9 cellular contexts compared by ENCODE assay signal in the genomic region with DNA sequence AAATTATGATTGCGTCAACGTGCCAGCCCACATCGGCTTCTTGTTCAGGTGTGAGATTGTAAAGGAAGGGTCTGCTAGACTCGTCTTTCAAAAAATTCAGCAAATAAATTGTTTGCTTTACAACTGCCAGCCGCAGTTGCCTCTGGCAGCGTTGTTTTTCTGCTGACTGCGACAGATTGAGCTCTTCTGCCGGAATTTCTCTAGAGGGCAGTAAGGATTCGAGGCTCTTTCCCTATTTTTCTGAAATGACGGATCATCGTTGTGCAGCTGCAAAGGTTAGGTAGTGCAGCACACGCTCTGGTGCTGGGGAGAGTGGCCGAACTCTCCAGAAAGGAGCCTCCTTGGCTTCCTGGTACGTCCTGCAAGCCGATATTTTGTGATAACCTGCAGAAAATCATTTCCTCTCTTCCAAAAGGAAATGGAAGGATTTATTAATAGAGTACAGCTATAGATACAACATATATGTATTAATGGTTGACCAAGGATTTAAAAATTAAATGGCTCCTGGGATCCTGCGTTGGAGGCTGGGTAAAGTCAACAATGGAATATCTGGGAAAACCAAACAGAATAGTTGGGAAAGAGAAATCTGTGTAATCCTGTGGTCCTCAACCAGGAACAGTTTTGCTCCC.
DNase-seq lines count a peak whose midpoint lies in the region; ATAC-seq and TF ChIP-seq lines count a peak whose summit lies in the region.
"Had no signal": no experiment of that assay in that cellular context is flagged by ENCODE, and none has a peak within 500 bp of the region (broad histone marks: within the 10 kb centered on the region; RNA-seq: fewer than 3 reads in every experiment).

No MANE protein-coding gene starts in this region.

- H3K4me1 Mint-ChIP-seq in T-cell = peaks cover 13 to 22% (median 20%) of the 10 kb centered on the region in 3 donors
- peaks cover 1 to 3% of the 10 kb centered on the region in 2 donors for H3K4me1 Mint-ChIP-seq in effector memory CD8-positive, alpha-beta T cell (ENCODE audit: low read depth in 2 of 2)

- no peaks in the 10 kb centered on the region for H3K9me3 Mint-ChIP-seq in T-cell
- peaks cover 0 to 2% of the 10 kb centered on the region in 2 donors for H3K9me3 Mint-ChIP-seq in effector memory CD8-positive, alpha-beta T cell
- H3K9me3 Mint-ChIP-seq: activated naive CD8-positive, alpha-beta T cell treated with anti-CD3 and anti-CD28 coated beads, Interleukin-2, amount 10 ng/mL, durations not matched to agents 7 days and 5 days had no signal

- H3K36me3 Mint-ChIP-seq in T-cell = no peaks in the 10 kb centered on the region
- no peaks in the 10 kb centered on the region for H3K36me3 Mint-ChIP-seq in effector memory CD8-positive, alpha-beta T cell (ENCODE audit: insufficient read depth)
- H3K36me3 Mint-ChIP-seq: activated naive CD8-positive, alpha-beta T cell treated with anti-CD3 and anti-CD28 coated beads, Interleukin-2, amount 10 ng/mL, durations not matched to agents 7 days and 5 days had no signal

- H3K27ac Mint-ChIP-seq in T-cell = peak overlapping the region in 1 of 2 donors; percentile 22
- no peak overlapping the region for H3K27ac Mint-ChIP-seq in effector memory CD8-positive, alpha-beta T cell
- H3K27ac Mint-ChIP-seq: activated naive CD8-positive, alpha-beta T cell treated with anti-CD3 and anti-CD28 coated beads, Interleukin-2, amount 10 ng/mL, durations not matched to agents 7 days and 5 days had no signal

- no peak for ATAC-seq in T-cell (replicated peaks in 1 of 4)
- ATAC-seq in effector memory CD8-positive, alpha-beta T cell (replicated peaks) = no peak

- CTCF ChIA-PET in T-cell (lab: Charles Lee) = interaction anchor here (0.6 to 2.9 kb wide), 7 partner anchors 115 to 1558 kb away, joined by 3 to 11 read pairs (median 6); no protein-coding TSS in a partner anchor

- TF ChIP-seq CTCF in AG09319 (IDR thresholded peaks at IDR 0.05; ENCODE audit: low read depth, low read length) = peak; percentile 62
- TF ChIP-seq CTCF in LNCAP (IDR thresholded peaks at IDR 0.05) = peak; percentile 72

- POLR2A ChIA-PET in T-cell (lab: Charles Lee) = interaction anchor here in 1 of 2 donors (0.6 kb wide), 1 partner anchor 775 kb away, joined by 14 read pairs; no protein-coding TSS in a partner anchor

- peak; percentile 2 for DNase-seq in AG09319 (ENCODE audit: extremely low read depth, low read depth)
- DNase-seq in T-cell = no peak
- peak; percentile 71 for DNase-seq in iPS-NIHi7 (ENCODE audit: extremely low spot score)
- DNase-seq in activated CD8-positive, alpha-beta memory T cell treated with anti-CD3 and anti-CD28 coated beads for 24 hours = no peak
- no peak for DNase-seq in OCI-M2 (lab: John Stamatoyannopoulos, UW; ENCODE audit: unreplicated experiment)
- DNase-seq in GOT3 (lab: John Stamatoyannopoulos, UW) = no peak
- DNase-seq in effector memory CD8-positive, alpha-beta T cell = no peak
- DNase-seq: activated naive CD8-positive, alpha-beta T cell treated with anti-CD3 and anti-CD28 coated beads, Interleukin-2, amount 10 ng/mL, durations not matched to agents 7 days and 5 days had no signal

- H3K4me3 Mint-ChIP-seq in T-cell = peak overlapping the region in 2 of 3 donors; percentile 16 to 28
- H3K4me3 Mint-ChIP-seq in effector memory CD8-positive, alpha-beta T cell = no peak overlapping the region
- H3K4me3 Mint-ChIP-seq: activated naive CD8-positive, alpha-beta T cell treated with anti-CD3 and anti-CD28 coated beads, Interleukin-2, amount 10 ng/mL, durations not matched to agents 7 days and 5 days had no signal

- peaks cover 3 to 5% of the 10 kb centered on the region in 2 donors for H3K27me3 Mint-ChIP-seq in T-cell
- H3K27me3 Mint-ChIP-seq in effector memory CD8-positive, alpha-beta T cell = peaks cover 17 to 23% of the 10 kb centered on the region in 2 donors

Comparison
In these comparisons a context has a peak if more than half of its experiments do, and no peak if none do; other contexts are left out.
1. DNase-seq: peak in AG09319 (single experiment) and iPS-NIHi7 (single experiment); none in T-cell (0 of 34), activated CD8-positive, alpha-beta memory T cell treated with anti-CD3 and anti-CD28 coated beads for 24 hours (single experiment), OCI-M2 (single experiment), GOT3 (single experiment) and effector memory CD8-positive, alpha-beta T cell (0 of 3).
2. H3K4me3 Mint-ChIP-seq: peak in T-cell (2 of 3); none in effector memory CD8-positive, alpha-beta T cell (0 of 2).